In the genomic region with DNA sequence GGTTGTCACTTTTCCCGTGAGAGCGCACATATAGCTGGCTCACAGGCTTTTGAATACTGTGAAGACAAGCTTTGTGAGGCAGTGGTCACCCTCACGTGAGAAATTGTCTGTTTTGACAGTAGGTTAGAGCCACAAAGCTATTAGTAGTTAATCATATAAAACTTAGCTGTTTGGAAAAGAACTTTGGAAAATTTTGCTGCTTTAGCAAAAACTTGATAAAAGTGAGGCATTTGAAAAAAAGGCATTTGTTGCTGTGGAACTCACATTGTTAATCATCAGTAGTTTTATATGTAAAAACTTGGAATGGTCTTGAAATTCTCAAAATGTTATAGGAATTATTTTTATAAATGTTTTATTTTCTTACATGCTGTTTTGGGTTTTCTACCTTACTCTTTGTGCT, we compare ENCODE assay signal across 21 cellular contexts. TPM values are rescaled to one million over a fixed set of nuclear protein-coding genes. Genes with fewer than 3 reads are reported as not detected.
DNase-seq lines count a peak whose midpoint lies in the region; ATAC-seq, FAIRE-seq and TF ChIP-seq lines count a peak whose summit lies in the region.
"Had no signal": no experiment of that assay in that cellular context is flagged by ENCODE, and none has a peak within 500 bp of the region (broad histone marks: within the 10 kb centered on the region; RNA-seq: fewer than 3 reads in every experiment).

No MANE protein-coding gene starts in this region.

- no peak for TF ChIP-seq EP300 in K562 (IDR thresholded peaks at IDR 0.05; ENCODE audit: low read length)

- DNase-seq in activated naive CD8-positive, alpha-beta T cell treated with anti-CD3 and anti-CD28 coated beads, Interleukin-2, amount 50 U/mL, for 24 hours: no peak
- DNase-seq in CD8-positive, alpha-beta T cell: no peak
- DNase-seq in K562 (ENCODE audit: extremely low read depth in 1 of 4, low spot score in 3 of 4) (no peak), osteocyte (ENCODE audit: extremely low spot score, unreplicated experiment) (no peak), posterior cingulate gyrus (no peak), SW480 (ENCODE audit: low spot score) (no peak)
- DNase-seq: 8988T, Calu3, DMS79 treated with DMSO at 0.1 percent for 48 hours, Kasumi-1, NCI-H1694, NCI-H2029 treated with DMSO at 0.1 percent for 48 hours, NCI-H446 treated with DMSO at 0.1 percent for 48 hours, NCI-H526 treated with DMSO at 0.1 percent for 48 hours, SHP77 treated with DMSO at 0.1 percent for 48 hours had no signal

- H3K27ac Mint-ChIP-seq in activated naive CD8-positive, alpha-beta T cell: peak overlapping the region; percentile 77
- H3K27ac Mint-ChIP-seq in activated naive CD8-positive, alpha-beta T cell treated with anti-CD3 and anti-CD28 coated beads, Interleukin-2, amount 50 U/mL, for 24 hours: no peak overlapping the region
- peak overlapping the region; percentile 14 for H3K27ac Mint-ChIP-seq in CD8-positive, alpha-beta T cell
- peak overlapping the region; percentile 11 for H3K27ac Mint-ChIP-seq in osteocyte (ENCODE audit: unreplicated experiment)

- H2AFZ ChIP-seq in K562 (ENCODE audit: low read depth, low read length): no peak overlapping the region

- no peak overlapping the region for H3K27ac ChIP-seq in CD8-positive, alpha-beta T cell (ENCODE audit: low read depth, low read length)
- H3K27ac ChIP-seq in K562 (ENCODE audit: extremely low read depth, low read depth, low read length): no peak overlapping the region
- H3K27ac ChIP-seq: BLaER1 treated with 17β-estradiol and CSF1 and Interleukin-3, amounts not matched to agents 10 nM and 100 nM had no signal

- no peaks in the 10 kb centered on the region for H4K20me1 ChIP-seq in K562 (replicated peaks; ENCODE audit: control insufficient read depth, insufficient read depth, low read length)

- in situ Hi-C loops in K562 (cut with MboI): no loop called here

- WGBS in K562 (ENCODE audit: insufficient coverage, low coverage, missing lambda C conversion rate): 96% methylated on average over 3 of the region's 3 CpGs

- H3K4me3 ChIP-seq in CD8-positive, alpha-beta T cell (ENCODE audit: low read depth, low read length): no peak overlapping the region
- no peak overlapping the region for H3K4me3 ChIP-seq in K562
- H3K4me3 ChIP-seq: BLaER1 treated with 17β-estradiol and CSF1 and Interleukin-3, amounts not matched to agents 10 nM and 100 nM had no signal

- BruUV-seq in K562 (replicated peaks; lab: Mats Ljungman, UMichigan): no TSS peak

- no peak overlapping the region for H3K4me2 ChIP-seq in K562 (ENCODE audit: insufficient read depth, low read length)
- H3K4me2 ChIP-seq: BLaER1 treated with 17β-estradiol and CSF1 and Interleukin-3, amounts not matched to agents 10 nM and 100 nM had no signal

- H3K36me3 ChIP-seq in CD8-positive, alpha-beta T cell (ENCODE audit: insufficient read depth, low read length): peaks cover 62% of the 10 kb centered on the region
- H3K36me3 ChIP-seq in K562 (ENCODE audit: control insufficient read depth, insufficient read depth, low read length): peaks cover 99% of the 10 kb centered on the region

- H3K9me3 ChIP-seq in CD8-positive, alpha-beta T cell (ENCODE audit: low read length): no peaks in the 10 kb centered on the region
- peaks cover 3% of the 10 kb centered on the region for H3K9me3 ChIP-seq in K562 (replicated peaks; ENCODE audit: control insufficient read depth, insufficient read depth, low read depth, low read length)
- H3K9me3 ChIP-seq: BLaER1 treated with 17β-estradiol and CSF1 and Interleukin-3, amounts not matched to agents 10 nM and 100 nM had no signal

- no peaks in the 10 kb centered on the region for H3K9me3 Mint-ChIP-seq in activated naive CD8-positive, alpha-beta T cell (ENCODE audit: low read depth)
- no peaks in the 10 kb centered on the region for H3K9me3 Mint-ChIP-seq in activated naive CD8-positive, alpha-beta T cell treated with anti-CD3 and anti-CD28 coated beads, Interleukin-2, amount 50 U/mL, for 24 hours
- H3K9me3 Mint-ChIP-seq in CD8-positive, alpha-beta T cell: no peaks in the 10 kb centered on the region
- no peaks in the 10 kb centered on the region for H3K9me3 Mint-ChIP-seq in osteocyte (ENCODE audit: unreplicated experiment)

- H3K9me1 ChIP-seq in K562 (ENCODE audit: control insufficient read depth, insufficient read depth, low read length): no peaks in the 10 kb centered on the region

- FAIRE-seq in K562 (lab: Jason Lieb, UNC): no peak
- FAIRE-seq: GM12892, H1 had no signal

- intact Hi-C loops in CD8-positive, alpha-beta T cell (cut with DNase I, micrococcal nuclease): loop anchor here in 1 of 2 experiments (10.0 kb wide), 1 partner anchor 321 kb away; no protein-coding TSS in a partner anchor
- intact Hi-C loops in K562 (cut with micrococcal nuclease) (no loop called here), posterior cingulate gyrus (cut with DNase I) (no loop called here)

- peaks cover 49% of the 10 kb centered on the region for H3K4me1 Mint-ChIP-seq in activated naive CD8-positive, alpha-beta T cell (ENCODE audit: low read depth)
- peaks cover 42% of the 10 kb centered on the region for H3K4me1 Mint-ChIP-seq in activated naive CD8-positive, alpha-beta T cell treated with anti-CD3 and anti-CD28 coated beads, Interleukin-2, amount 50 U/mL, for 24 hours
- H3K4me1 Mint-ChIP-seq in CD8-positive, alpha-beta T cell (ENCODE audit: low read depth): peaks cover 56% of the 10 kb centered on the region
- peaks cover 35% of the 10 kb centered on the region for H3K4me1 Mint-ChIP-seq in osteocyte (ENCODE audit: unreplicated experiment)

- ATAC-seq in activated naive CD8-positive, alpha-beta T cell treated with anti-CD3 and anti-CD28 coated beads, Interleukin-2, amount 50 U/mL, for 24 hours: no peak
- ATAC-seq in CD8-positive, alpha-beta T cell: no peak
- ATAC-seq in K562: no peak
- no peak for ATAC-seq in GM21529 (IDR thresholded peaks at IDR 0.05; ENCODE audit: unreplicated experiment)
- ATAC-seq: HCT116 had no signal

- H3K79me2 ChIP-seq in K562 (ENCODE audit: control insufficient read depth, insufficient read depth, low read length): peaks cover 32% of the 10 kb centered on the region

- no peaks in the 10 kb centered on the region for H3K27me3 Mint-ChIP-seq in activated naive CD8-positive, alpha-beta T cell
- no peaks in the 10 kb centered on the region for H3K27me3 Mint-ChIP-seq in activated naive CD8-positive, alpha-beta T cell treated with anti-CD3 and anti-CD28 coated beads, Interleukin-2, amount 50 U/mL, for 24 hours
- H3K27me3 Mint-ChIP-seq in CD8-positive, alpha-beta T cell (ENCODE audit: low read depth): no peaks in the 10 kb centered on the region
- H3K27me3 Mint-ChIP-seq in osteocyte (ENCODE audit: unreplicated experiment): no peaks in the 10 kb centered on the region

- H3K4me3 Mint-ChIP-seq in activated naive CD8-positive, alpha-beta T cell: no peak overlapping the region
- H3K4me3 Mint-ChIP-seq in activated naive CD8-positive, alpha-beta T cell treated with anti-CD3 and anti-CD28 coated beads, Interleukin-2, amount 50 U/mL, for 24 hours: no peak overlapping the region
- H3K4me3 Mint-ChIP-seq in CD8-positive, alpha-beta T cell: no peak overlapping the region
- no peak overlapping the region for H3K4me3 Mint-ChIP-seq in osteocyte (ENCODE audit: unreplicated experiment)

- peaks cover 12% of the 10 kb centered on the region for H3K36me3 Mint-ChIP-seq in activated naive CD8-positive, alpha-beta T cell
- peaks cover 83% of the 10 kb centered on the region for H3K36me3 Mint-ChIP-seq in activated naive CD8-positive, alpha-beta T cell treated with anti-CD3 and anti-CD28 coated beads, Interleukin-2, amount 50 U/mL, for 24 hours (ENCODE audit: low read depth)
- peaks cover 91% of the 10 kb centered on the region for H3K36me3 Mint-ChIP-seq in CD8-positive, alpha-beta T cell
- H3K36me3 Mint-ChIP-seq in osteocyte (ENCODE audit: unreplicated experiment): peaks cover 63% of the 10 kb centered on the region

- TF ChIP-seq CTCF in CD8-positive, alpha-beta T cell (IDR thresholded peaks at IDR 0.05): no peak
- no peak for TF ChIP-seq CTCF in K562 (IDR thresholded peaks at IDR 0.05 in 2 of 3, conservative IDR thresholded peaks at IDR 0.05 in 1 of 3; ENCODE audit: insufficient read depth in 2 of 3, low read depth in 1 of 3, low read length in 3 of 3)
- no peak for TF ChIP-seq CTCF in osteocyte (IDR thresholded peaks at IDR 0.05)

- no peak for TF ChIP-seq RAD21 in K562 (CRISPR knock-in tag; conservative IDR thresholded peaks at IDR 0.05 in 1 of 2, IDR thresholded peaks at IDR 0.05 in 1 of 2)

- no peak overlapping the region for H3K9ac ChIP-seq in K562 (ENCODE audit: insufficient read depth in 1 of 2, low read depth in 2 of 2, low read length in 2 of 2)
- H3K9ac ChIP-seq: BLaER1 treated with 17β-estradiol and CSF1 and Interleukin-3, amounts not matched to agents 10 nM and 100 nM had no signal

- POLR2A ChIA-PET in CD8-positive, alpha-beta T cell (lab: Charles Lee): no interaction called here
- POLR2A ChIA-PET in K562 (lab: Yijun Ruan, JAX): interaction anchor here (0.6 to 1.6 kb wide), 2 partner anchors 9 to 437 kb away, joined by 3 to 5 read pairs; no protein-coding TSS in a partner anchor

- peaks cover 35% of the 10 kb centered on the region for H3K4me1 ChIP-seq in CD8-positive, alpha-beta T cell (ENCODE audit: insufficient read depth, low read length)
- peaks cover 13 to 14% of the 10 kb centered on the region in 2 experiments for H3K4me1 ChIP-seq in K562 (replicated peaks in 1 of 2; ENCODE audit: control insufficient read depth in 2 of 2, insufficient read depth in 2 of 2, low read length in 2 of 2)

- CTCF ChIA-PET in CD8-positive, alpha-beta T cell (lab: Charles Lee): interaction anchor here (0.7 kb wide), 1 partner anchor 10 kb away, joined by 4 read pairs; no protein-coding TSS in a partner anchor
- CTCF ChIA-PET in K562 (lab: Yijun Ruan, JAX; ENCODE audit: low intra/inter-chr PET ratio): no interaction called here

- H3K27me3 ChIP-seq in CD8-positive, alpha-beta T cell (ENCODE audit: insufficient read depth, low read length): no peaks in the 10 kb centered on the region
- no peaks in the 10 kb centered on the region for H3K27me3 ChIP-seq in K562 (ENCODE audit: control insufficient read depth in 2 of 2, insufficient read depth in 2 of 2, low read length in 2 of 2)
- H3K27me3 ChIP-seq: BLaER1 treated with 17β-estradiol and CSF1 and Interleukin-3, amounts not matched to agents 10 nM and 100 nM had no signal

- no peak for TF ChIP-seq POLR2A in K562 (conservative IDR thresholded peaks at IDR 0.05)

RNA-seq across cellular contexts. Expression of a gene that starts 22.3 kb away (rescaled TPM):
- total RNA-seq in CD8-positive, alpha-beta T cell: 1 to 10 TPM; 1.3 to 2.8 TPM
- not detected in 2 replicates for total RNA-seq in K562 (2011; cell fraction: chromatin; rRNA removed; ENCODE audit: low replicate concordance)
- total RNA-seq in K562 (2011; cell fraction: nucleolus; rRNA removed): not detected in 2 replicates
- not detected in 2 replicates for total RNA-seq in K562 (2011; cell fraction: nucleoplasm; rRNA removed)
- total RNA-seq in K562 (2014; rRNA removed) (not detected in 2 replicates), K562 (2014; rRNA removed; fragmentation: Illumina TruSeq; extraction: Trizol) (not detected in 2 replicates), K562 (2015; rRNA removed; fragmentation: Illumina TruSeq; extraction: Trizol) (not detected in 2 replicates), K562 (2021) (not detected in 2 replicates), osteocyte (9.2 and 10.3 TPM in 2 replicates)
- polyA plus RNA-seq in K562 (2011; rRNA removed) (not detected in 2 replicates), K562 (2014; fragmentation: Illumina TruSeq; extraction: Trizol) (not detected in 2 replicates), K562 (2014; fragmentation: Nextera tagmentation; extraction: Ambion mirVana) (not detected), K562 (2014; rRNA removed) (not detected in 2 replicates)
- not detected in 2 replicates for polyA plus RNA-seq in K562 (2011; cell fraction: cytosol; rRNA removed)
- not detected in 2 replicates for polyA plus RNA-seq in K562 (2011; cell fraction: nucleus; rRNA removed)
- not detected in 2 replicates for polyA plus RNA-seq in K562 (2012)
- polyA minus RNA-seq in K562 (2011; rRNA and poly(A)+ RNA removed): not detected in 2 replicates
- not detected in 2 replicates for polyA minus RNA-seq in K562 (2011; cell fraction: cytosol; rRNA and poly(A)+ RNA removed)
- polyA minus RNA-seq in K562 (2011; cell fraction: nucleus; rRNA and poly(A)+ RNA removed): not detected in 2 replicates
